ENCODE assay signal across 1 cellular context in genomic region chr1:42845193-42845592, GRCh38.
A peak's percentile ranks its signal among the peaks of the same experiment; 100 is the strongest.
TF ChIP-seq lines count a peak whose summit lies in the region.

No MANE protein-coding gene starts in this region.

TF ChIP-seq in K562, 482 proteins besides CTCF, POLR2A, EP300 and RAD21:
- TF ChIP-seq THRAP3 (IDR thresholded peaks at IDR 0.05; ENCODE audit: borderline replicate concordance) (peak; percentile 88), KDM4B (IDR thresholded peaks at IDR 0.05; ENCODE audit: borderline replicate concordance in 2 of 2, low read depth in 1 of 2) (peak in 1 of 2 experiments; percentile 68; a peak in 1 of 4 replicates), POLR2AphosphoS5 (IDR thresholded peaks at IDR 0.05; ENCODE audit: control insufficient read depth, insufficient read depth, low read depth, low read length) (0 out of 2 replicates have a peak, but pooled peaks have one; percentile 47), IRF9 (tag; IDR thresholded peaks at IDR 0.05) (no peak), NKRF (IDR thresholded peaks at IDR 0.05; ENCODE audit: borderline replicate concordance) (no peak), ZNF518B (CRISPR knock-in tag; IDR thresholded peaks at IDR 0.05) (no peak), NCOR1 (IDR thresholded peaks at IDR 0.05) (peak; percentile 48), NR2C1 (IDR thresholded peaks at IDR 0.05) (0 out of 2 replicates have a peak, but pooled peaks have one; percentile 20), NR2C1 (tag; IDR thresholded peaks at IDR 0.05) (no peak), TAL1 (IDR thresholded peaks at IDR 0.05) (no peak), MXD1 (CRISPR knock-in tag; IDR thresholded peaks at IDR 0.05; ENCODE audit: borderline replicate concordance, poor library complexity, severe bottlenecking) (no peak), NFIC (IDR thresholded peaks at IDR 0.05) (no peak), KDM1A (IDR thresholded peaks at IDR 0.05) (peak in 1 of 2 experiments; percentile 96; a peak in 2 of 4 replicates), ARID2 (IDR thresholded peaks at IDR 0.05) (peak; percentile 80; the same call in 1 of the 2 replicates), RHOXF2B (CRISPR knock-in tag; conservative IDR thresholded peaks at IDR 0.05) (no peak), ZNF140 (CRISPR knock-in tag; IDR thresholded peaks at IDR 0.05) (no peak), POLR2H (tag; IDR thresholded peaks at IDR 0.05; ENCODE audit: low read depth) (peak; percentile 29; the same call in 1 of the 2 replicates), NCOA2 (IDR thresholded peaks at IDR 0.05; ENCODE audit: partially characterized antibody in 2 of 2) (peak; percentile 34 to 89), TAF9B (IDR thresholded peaks at IDR 0.05; ENCODE audit: partially characterized antibody) (peak; percentile 46)
